In genomic region chr16:68646948-68647659, GRCh38 we compare ENCODE assay signal across 18 cellular contexts. TPM values are rescaled to one million over a fixed set of nuclear protein-coding genes. Genes with fewer than 3 reads are reported as not detected.
DNase-seq lines count a peak whose midpoint lies in the region; ATAC-seq and TF ChIP-seq lines count a peak whose summit lies in the region.
"Had no signal": no experiment of that assay in that cellular context is flagged by ENCODE, and none has a peak within 500 bp of the region (broad histone marks: within the 10 kb centered on the region; RNA-seq: fewer than 3 reads in every experiment).

No MANE protein-coding gene starts in this region.

- peak overlapping the region; percentile 87 for H3K4ac ChIP-seq in trophoblast cell (ENCODE audit: low read depth, low read length)

- H3K79me1 ChIP-seq in trophoblast cell (ENCODE audit: low read length) = peaks cover 29% of the 10 kb centered on the region

- no peak overlapping the region for H3K27ac ChIP-seq in endodermal cell (ENCODE audit: low read depth, low read length)
- no peak overlapping the region for H3K27ac ChIP-seq in trophoblast cell (ENCODE audit: low read depth, low read length)
- H3K27ac ChIP-seq in Peyer's patch = no peak overlapping the region
- H3K27ac ChIP-seq: gastrocnemius medialis, KMS-11, VCaP had no signal

- H2AK5ac ChIP-seq in trophoblast cell (ENCODE audit: low read length) = no peak overlapping the region

- H3K27me3 ChIP-seq in endodermal cell (ENCODE audit: control insufficient read depth, insufficient read depth, low read length, poor library complexity, severe bottlenecking) (peaks cover 34% of the 10 kb centered on the region), trophoblast cell (ENCODE audit: insufficient read depth, low read length) (no peaks in the 10 kb centered on the region), Peyer's patch (peaks cover 0 to 30% of the 10 kb centered on the region in 2 donors)

- no peak for TF ChIP-seq POLR2A in Peyer's patch (IDR thresholded peaks at IDR 0.05)

- H3K36me3 ChIP-seq in endodermal cell (ENCODE audit: control insufficient read depth, insufficient read depth, low read length) = no peaks in the 10 kb centered on the region
- peaks cover 17% of the 10 kb centered on the region in 2 experiments for H3K36me3 ChIP-seq in trophoblast cell (ENCODE audit: control insufficient read depth in 1 of 2, insufficient read depth in 2 of 2, low read length in 2 of 2)
- H3K36me3 ChIP-seq in Peyer's patch = no peaks in the 10 kb centered on the region
- H3K36me3 ChIP-seq: gastrocnemius medialis had no signal

- POLR2A ChIA-PET in activated CD4-positive, alpha-beta memory T cell treated with anti-CD3 and anti-CD28 coated beads for 36 hours (lab: Charles Lee) = interaction anchor here (1.3 kb wide), 1 partner anchor 22 kb away, joined by 4 read pairs; no protein-coding TSS in a partner anchor
- POLR2A ChIA-PET in activated CD4-positive, alpha-beta memory T cell treated with anti-CD3 and anti-CD28 coated beads, Interleukin-2, amount 10 ng/mL, durations not matched to agents 7 days and 5 days (lab: Charles Lee) = no interaction called here

- CTCF ChIA-PET in activated CD4-positive, alpha-beta memory T cell treated with anti-CD3 and anti-CD28 coated beads for 36 hours (lab: Charles Lee) = interaction anchor here (0.6 to 1.7 kb wide), 2 partner anchors 23 to 57 kb away, joined by 3 to 6 read pairs; no protein-coding TSS in a partner anchor
- CTCF ChIA-PET in activated CD4-positive, alpha-beta memory T cell treated with anti-CD3 and anti-CD28 coated beads, Interleukin-2, amount 10 ng/mL, durations not matched to agents 7 days and 5 days (lab: Charles Lee) = interaction anchor here (0.7 to 2.3 kb wide), 2 partner anchors 119 to 200 kb away, joined by 3 to 8 read pairs; no protein-coding TSS in a partner anchor

- H3K4me1 Mint-ChIP-seq in activated CD4-positive, alpha-beta memory T cell treated with anti-CD3 and anti-CD28 coated beads for 36 hours (ENCODE audit: low read depth) = peaks cover 25% of the 10 kb centered on the region
- peaks cover 12% of the 10 kb centered on the region for H3K4me1 Mint-ChIP-seq in activated CD4-positive, alpha-beta memory T cell treated with anti-CD3 and anti-CD28 coated beads, Interleukin-2, amount 10 ng/mL, durations not matched to agents 7 days and 5 days
- peaks cover 24% of the 10 kb centered on the region for H3K4me1 Mint-ChIP-seq in endodermal cell

- no peak overlapping the region for H3K4me3 ChIP-seq in LNCaP clone FGC (ENCODE audit: low read depth, low read length)
- peak overlapping the region; percentile 82 for H3K4me3 ChIP-seq in endodermal cell (ENCODE audit: low read length)
- no peak overlapping the region for H3K4me3 ChIP-seq in trophoblast cell (ENCODE audit: low read depth, low read length)
- H3K4me3 ChIP-seq in Peyer's patch = no peak overlapping the region
- H3K4me3 ChIP-seq: gastrocnemius medialis, mucosa of descending colon had no signal

- H3K9ac ChIP-seq in endodermal cell (ENCODE audit: extremely low read depth, low read length, poor library complexity, severe bottlenecking) (no peak overlapping the region), trophoblast cell (ENCODE audit: low read length) (no peak overlapping the region)
- H3K9ac ChIP-seq: KMS-11 had no signal

- no peaks in the 10 kb centered on the region for H3K36me3 Mint-ChIP-seq in activated CD4-positive, alpha-beta memory T cell treated with anti-CD3 and anti-CD28 coated beads for 36 hours
- no peaks in the 10 kb centered on the region for H3K36me3 Mint-ChIP-seq in activated CD4-positive, alpha-beta memory T cell treated with anti-CD3 and anti-CD28 coated beads, Interleukin-2, amount 10 ng/mL, durations not matched to agents 7 days and 5 days (ENCODE audit: low read depth)
- peaks cover 19% of the 10 kb centered on the region for H3K36me3 Mint-ChIP-seq in endodermal cell (ENCODE audit: low read depth)

- no peak overlapping the region for H3K14ac ChIP-seq in trophoblast cell (ENCODE audit: low read length)

- no peak overlapping the region for H4K91ac ChIP-seq in trophoblast cell (ENCODE audit: low read depth, low read length)

- no peaks in the 10 kb centered on the region for H3K9me3 ChIP-seq in endodermal cell (ENCODE audit: control insufficient read depth, low read length)
- H3K9me3 ChIP-seq in trophoblast cell (ENCODE audit: insufficient read depth, low read depth, low read length) = no peaks in the 10 kb centered on the region
- H3K9me3 ChIP-seq in Peyer's patch = no peaks in the 10 kb centered on the region
- H3K9me3 ChIP-seq: gastrocnemius medialis, mucosa of descending colon had no signal

- H3K27me3 Mint-ChIP-seq in activated CD4-positive, alpha-beta memory T cell treated with anti-CD3 and anti-CD28 coated beads for 36 hours = peaks cover 62% of the 10 kb centered on the region
- peaks cover 46% of the 10 kb centered on the region for H3K27me3 Mint-ChIP-seq in activated CD4-positive, alpha-beta memory T cell treated with anti-CD3 and anti-CD28 coated beads, Interleukin-2, amount 10 ng/mL, durations not matched to agents 7 days and 5 days
- H3K27me3 Mint-ChIP-seq in endodermal cell (ENCODE audit: insufficient read depth) = peaks cover 16% of the 10 kb centered on the region

- no peak overlapping the region for H3K27ac Mint-ChIP-seq in activated CD4-positive, alpha-beta memory T cell treated with anti-CD3 and anti-CD28 coated beads for 36 hours
- H3K27ac Mint-ChIP-seq in activated CD4-positive, alpha-beta memory T cell treated with anti-CD3 and anti-CD28 coated beads, Interleukin-2, amount 10 ng/mL, durations not matched to agents 7 days and 5 days = no peak overlapping the region
- no peak overlapping the region for H3K27ac Mint-ChIP-seq in endodermal cell
- H3K27ac Mint-ChIP-seq: HFFc6 had no signal

- H4K8ac ChIP-seq in trophoblast cell (ENCODE audit: low read depth, low read length) = no peak overlapping the region

- H2BK120ac ChIP-seq in trophoblast cell (ENCODE audit: insufficient read depth, low read length, poor library complexity) = peak overlapping the region; percentile 57

- H3K79me2 ChIP-seq in trophoblast cell (ENCODE audit: control insufficient read depth, insufficient read depth, low read length, poor library complexity) = peaks cover 25% of the 10 kb centered on the region

- H2BK12ac ChIP-seq in trophoblast cell (ENCODE audit: low read length) = peak overlapping the region; percentile 33

- H3K23ac ChIP-seq in trophoblast cell (ENCODE audit: low read length) = no peak overlapping the region

- in situ Hi-C loops in G401 (cut with HindIII; ENCODE audit: low sequenced_read_pairs) = no loop called here

- peak; percentile 38 for DNase-seq in activated CD4-positive, alpha-beta memory T cell treated with anti-CD3 and anti-CD28 coated beads for 36 hours
- DNase-seq in activated CD4-positive, alpha-beta memory T cell treated with anti-CD3 and anti-CD28 coated beads, Interleukin-2, amount 10 ng/mL, durations not matched to agents 7 days and 5 days = no peak
- DNase-seq in LNCaP clone FGC (ENCODE audit: low read depth) (peak; percentile 61), endodermal cell (no peak), trophoblast cell (no peak), G401 (ENCODE audit: low spot score) (no peak), Peyer's patch (no peak)
- DNase-seq: gastrocnemius medialis, HFFc6, kidney, mucosa of descending colon, NCI-H1436, NCI-H446, OCI-M1 had no signal

- H2AFZ ChIP-seq in trophoblast cell (ENCODE audit: insufficient read depth, low read length, poor library complexity) = no peak overlapping the region

- intact Hi-C loops in activated CD4-positive, alpha-beta memory T cell treated with anti-CD3 and anti-CD28 coated beads for 36 hours (cut with micrococcal nuclease) = no loop called here

- ATAC-seq in GM21390 (IDR thresholded peaks at IDR 0.05; ENCODE audit: unreplicated experiment) = no peak
- ATAC-seq: gastrocnemius medialis, mucosa of descending colon had no signal

- peaks cover 3% of the 10 kb centered on the region for H3K4me1 ChIP-seq in endodermal cell (ENCODE audit: control insufficient read depth, insufficient read depth, low read length)
- H3K4me1 ChIP-seq in trophoblast cell (ENCODE audit: control insufficient read depth in 1 of 2, insufficient read depth in 2 of 2, low read length in 2 of 2) = peaks cover 28 to 45% of the 10 kb centered on the region in 2 experiments
- H3K4me1 ChIP-seq in Peyer's patch = peaks cover 0 to 29% (median 11%) of the 10 kb centered on the region in 4 donors
- H3K4me1 ChIP-seq: gastrocnemius medialis had no signal

- no peak overlapping the region for H2BK5ac ChIP-seq in trophoblast cell (ENCODE audit: low read depth, low read length, poor library complexity)

- no peak overlapping the region for H4K12ac ChIP-seq in trophoblast cell (ENCODE audit: low read depth, low read length)

- H3K18ac ChIP-seq in trophoblast cell (ENCODE audit: low read length) = no peak overlapping the region

- peak overlapping the region; percentile 73 for H3K4me2 ChIP-seq in trophoblast cell (ENCODE audit: low read length)
- H3K4me2 ChIP-seq: KMS-11 had no signal

- H3K4me3 Mint-ChIP-seq in activated CD4-positive, alpha-beta memory T cell treated with anti-CD3 and anti-CD28 coated beads for 36 hours = no peak overlapping the region
- H3K4me3 Mint-ChIP-seq in activated CD4-positive, alpha-beta memory T cell treated with anti-CD3 and anti-CD28 coated beads, Interleukin-2, amount 10 ng/mL, durations not matched to agents 7 days and 5 days = no peak overlapping the region
- peak overlapping the region; percentile 83 for H3K4me3 Mint-ChIP-seq in endodermal cell
- H3K4me3 Mint-ChIP-seq: HFFc6 had no signal

- H3K9me3 Mint-ChIP-seq in activated CD4-positive, alpha-beta memory T cell treated with anti-CD3 and anti-CD28 coated beads for 36 hours = no peaks in the 10 kb centered on the region
- no peaks in the 10 kb centered on the region for H3K9me3 Mint-ChIP-seq in activated CD4-positive, alpha-beta memory T cell treated with anti-CD3 and anti-CD28 coated beads, Interleukin-2, amount 10 ng/mL, durations not matched to agents 7 days and 5 days
- H3K9me3 Mint-ChIP-seq in endodermal cell = no peaks in the 10 kb centered on the region
- H3K9me3 Mint-ChIP-seq: HFFc6 had no signal

- WGBS in endodermal cell (ENCODE audit: insufficient coverage in 1 of 2, insufficient read length in 1 of 2), 2 experiments = 79 to 85% methylated on average over 16 to 18 of the region's 18 CpGs
- WGBS in trophoblast cell (ENCODE audit: extremely low coverage, insufficient coverage, insufficient read length) = no CpG with 5 or more reads among the region's 18 CpGs

- no peak for TF ChIP-seq CTCF in LNCaP clone FGC (IDR thresholded peaks at IDR 0.05; ENCODE audit: control insufficient read depth, extremely low read depth, insufficient read depth)
- no peak for TF ChIP-seq CTCF in endodermal cell (conservative IDR thresholded peaks at IDR 0.05)
- TF ChIP-seq CTCF in Peyer's patch (IDR thresholded peaks at IDR 0.05) = no peak

RNA-seq across cellular contexts. Expression of gene CDH3, which starts 2.0 kb away (rescaled TPM):
- total RNA-seq in activated CD4-positive, alpha-beta memory T cell treated with anti-CD3 and anti-CD28 coated beads for 36 hours = 1 to 10 TPM; 5.2 to 5.3 TPM
- under 1 TPM; 0.15 to 0.33 TPM for total RNA-seq in activated CD4-positive, alpha-beta memory T cell treated with anti-CD3 and anti-CD28 coated beads, Interleukin-2, amount 10 ng/mL, durations not matched to agents 7 days and 5 days
- total RNA-seq in endodermal cell (10 to 100 TPM; 79.6 to 88.1 TPM), Peyer's patch (1 to 10 TPM in 1 of 4 donors, under 1 TPM in 1, not detected in 2; 0.80 to 1.8 TPM)
- polyA plus RNA-seq in endodermal cell (2013, experiment 1 of 2) = 13.0 TPM
- 8.5 TPM for polyA plus RNA-seq in endodermal cell (2013, experiment 2 of 2)
- 306 and 323 TPM in 2 replicates for polyA plus RNA-seq in trophoblast cell (2013)
- total RNA-seq in G401 (2014; rRNA removed; shearing (Covaris generic)) = 0.10 TPM in 1 of 2 replicates, not detected in the other
- total RNA-seq: cardiac septum, gastrocnemius medialis had no signal

Comparison
In these comparisons a context has a peak if more than half of its experiments do, and no peak if none do; other contexts are left out.
1. DNase-seq: peak in activated CD4-positive, alpha-beta memory T cell treated with anti-CD3 and anti-CD28 coated beads for 36 hours (single experiment) and LNCaP clone FGC (single experiment); none in activated CD4-positive, alpha-beta memory T cell treated with anti-CD3 and anti-CD28 coated beads, Interleukin-2, amount 10 ng/mL, durations not matched to agents 7 days and 5 days (single experiment), endodermal cell (single experiment), trophoblast cell (0 of 2), G401 (single experiment) and Peyer's patch (0 of 3).
2. RNA of gene CDH3, which starts 2.0 kb away (total RNA-seq): 79.6 to 88.1 TPM in endodermal cell; 5.2 to 5.3 TPM in activated CD4-positive, alpha-beta memory T cell treated with anti-CD3 and anti-CD28 coated beads for 36 hours, 0.80 to 1.8 TPM in Peyer's patch, 0.15 to 0.33 TPM in activated CD4-positive, alpha-beta memory T cell treated with anti-CD3 and anti-CD28 coated beads, Interleukin-2, amount 10 ng/mL, durations not matched to agents 7 days and 5 days and 0.10 TPM in G401; every median in the first group is over 10 times any median in the second.